Comparison of ENCODE assay signal across 8 cellular contexts in the genomic region with DNA sequence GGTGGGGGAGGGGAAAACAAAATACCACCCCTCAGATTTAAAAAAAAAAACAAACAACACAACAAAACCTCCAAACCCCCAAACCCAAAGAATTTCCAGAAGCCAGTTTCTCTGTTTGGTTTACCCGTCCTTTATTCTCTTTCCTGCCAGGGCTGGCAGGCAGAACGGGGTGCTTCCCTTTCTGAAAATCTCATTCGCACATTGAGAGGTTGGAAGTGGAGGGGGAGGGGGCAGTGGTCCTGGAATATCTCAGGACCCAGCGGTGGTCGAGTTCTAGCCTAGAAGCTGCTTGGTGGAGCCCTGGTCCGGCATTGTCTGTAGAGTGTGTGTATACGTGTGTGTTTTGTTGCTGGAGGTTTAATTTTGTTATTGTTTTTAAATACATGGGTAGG. TPM values are rescaled to one million over a fixed set of nuclear protein-coding genes. Genes with fewer than 3 reads are reported as not detected.
A peak's percentile ranks its signal among the peaks of the same experiment; 100 is the strongest.
DNase-seq lines count a peak whose midpoint lies in the region; ATAC-seq and TF ChIP-seq lines count a peak whose summit lies in the region.

No MANE protein-coding gene starts in this region.

- H3K27me3 ChIP-seq in WERI-Rb-1 (ENCODE audit: insufficient read depth, low read depth, severe bottlenecking) (no peaks in the 10 kb centered on the region), right cardiac atrium (ENCODE audit: control insufficient read depth, insufficient read depth) (no peaks in the 10 kb centered on the region), smooth muscle cell (ENCODE audit: low read depth) (no peaks in the 10 kb centered on the region)

- H2AFZ ChIP-seq in smooth muscle cell (ENCODE audit: low read depth) = no peak overlapping the region

- intact Hi-C loops in right cardiac atrium (cut with DNase I) = no loop called here

- H3F3A ChIP-seq in smooth muscle cell (ENCODE audit: low read depth) = no peaks in the 10 kb centered on the region

- H3K4me3 ChIP-seq in WERI-Rb-1 (ENCODE audit: low read depth, low read length) (peak overlapping the region; percentile 51), right cardiac atrium (ENCODE audit: low read length) (peak overlapping the region; percentile 98), smooth muscle cell (peak overlapping the region; percentile 92)

- H3K4me3 Mint-ChIP-seq in activated naive CD4-positive, alpha-beta T cell treated with anti-CD3 and anti-CD28 coated beads, Interleukin-2, amount 10 ng/mL, durations not matched to agents 7 days and 5 days = peak overlapping the region; percentile 85

- H3K9me3 ChIP-seq in WERI-Rb-1 (ENCODE audit: severe bottlenecking) = no peaks in the 10 kb centered on the region
- no peaks in the 10 kb centered on the region for H3K9me3 ChIP-seq in right cardiac atrium (ENCODE audit: control insufficient read depth, low read length)
- H3K9me3 ChIP-seq in smooth muscle cell (replicated peaks; ENCODE audit: low read depth) = no peaks in the 10 kb centered on the region

- 5% methylated on average over 7 of the region's 7 CpGs for WGBS in right cardiac atrium
- WGBS in smooth muscle cell (ENCODE audit: low lambda C conversion rate) = 2% methylated on average over 7 of the region's 7 CpGs

- CTCF ChIA-PET in activated naive CD4-positive, alpha-beta T cell treated with anti-CD3 and anti-CD28 coated beads, Interleukin-2, amount 10 ng/mL, durations not matched to agents 7 days and 5 days (lab: Charles Lee) = no interaction called here

- no peak for ATAC-seq in right cardiac atrium
- no peak for ATAC-seq in GM19452 (IDR thresholded peaks at IDR 0.05; ENCODE audit: unreplicated experiment)
- no peak for ATAC-seq in HG03378 (IDR thresholded peaks at IDR 0.05; ENCODE audit: unreplicated experiment)

- TF ChIP-seq CTCF in WERI-Rb-1 (IDR thresholded peaks at IDR 0.05; ENCODE audit: low read depth, low read length) (no peak), smooth muscle cell (IDR thresholded peaks at IDR 0.05; ENCODE audit: borderline replicate concordance, insufficient read depth, poor library complexity, severe bottlenecking) (no peak)

- peak; percentile 27 for DNase-seq in activated naive CD4-positive, alpha-beta T cell treated with anti-CD3 and anti-CD28 coated beads, Interleukin-2, amount 10 ng/mL, durations not matched to agents 7 days and 5 days
- DNase-seq in activated naive CD4-positive, alpha-beta T cell treated with anti-CD3 and anti-CD28 coated beads, Interleukin-2, amount 50 U/mL, for 16 hours = no peak
- DNase-seq in WERI-Rb-1 = no peak
- DNase-seq in right cardiac atrium = peak in 1 of 3 donors; percentile 64
- DNase-seq in smooth muscle cell (lab: John Stamatoyannopoulos, UW; ENCODE audit: unreplicated experiment) = no peak
- no peak for DNase-seq in AG08396 (ENCODE audit: low spot score)

- H3K4me1 ChIP-seq in right cardiac atrium (ENCODE audit: control insufficient read depth, insufficient read depth, low read length) (peaks cover 5% of the 10 kb centered on the region), smooth muscle cell (ENCODE audit: low read depth) (peaks cover 25% of the 10 kb centered on the region)

- H3K4me1 Mint-ChIP-seq in activated naive CD4-positive, alpha-beta T cell treated with anti-CD3 and anti-CD28 coated beads, Interleukin-2, amount 10 ng/mL, durations not matched to agents 7 days and 5 days = peaks cover 45% of the 10 kb centered on the region

- peaks cover 30% of the 10 kb centered on the region for H3K27me3 Mint-ChIP-seq in activated naive CD4-positive, alpha-beta T cell treated with anti-CD3 and anti-CD28 coated beads, Interleukin-2, amount 10 ng/mL, durations not matched to agents 7 days and 5 days

- peak overlapping the region; percentile 88 for H3K27ac Mint-ChIP-seq in activated naive CD4-positive, alpha-beta T cell treated with anti-CD3 and anti-CD28 coated beads, Interleukin-2, amount 10 ng/mL, durations not matched to agents 7 days and 5 days

- H3K9ac ChIP-seq in smooth muscle cell (ENCODE audit: low read depth) = peak overlapping the region; percentile 93

- peaks cover 59% of the 10 kb centered on the region for H3K79me2 ChIP-seq in smooth muscle cell (ENCODE audit: low read depth)

- peaks cover 42% of the 10 kb centered on the region for H4K20me1 ChIP-seq in smooth muscle cell (ENCODE audit: low read depth)

- peaks cover 2% of the 10 kb centered on the region for H3K9me3 Mint-ChIP-seq in activated naive CD4-positive, alpha-beta T cell treated with anti-CD3 and anti-CD28 coated beads, Interleukin-2, amount 10 ng/mL, durations not matched to agents 7 days and 5 days

- peaks cover 15% of the 10 kb centered on the region for H3K36me3 Mint-ChIP-seq in activated naive CD4-positive, alpha-beta T cell treated with anti-CD3 and anti-CD28 coated beads, Interleukin-2, amount 10 ng/mL, durations not matched to agents 7 days and 5 days

- peak overlapping the region; percentile 96 for H3K4me2 ChIP-seq in smooth muscle cell

- H3K36me3 ChIP-seq in WERI-Rb-1 (no peaks in the 10 kb centered on the region), smooth muscle cell (ENCODE audit: low read depth) (no peaks in the 10 kb centered on the region)

- H3K27ac ChIP-seq in WERI-Rb-1 = no peak overlapping the region
- H3K27ac ChIP-seq in right cardiac atrium (ENCODE audit: low read length) = peak overlapping the region; percentile 25
- H3K27ac ChIP-seq in smooth muscle cell (ENCODE audit: low read depth) = peak overlapping the region; percentile 91

RNA-seq across cellular contexts. Expression of gene CMIP, which starts 1.3 kb away (rescaled TPM):
- 10 to 100 TPM; 15.8 to 29.0 (median 21.3) TPM for total RNA-seq in right cardiac atrium
- 9.0 TPM for polyA plus RNA-seq in right cardiac atrium
- 22.5 and 44.5 TPM in 2 replicates for total RNA-seq in smooth muscle cell
- 2.5 and 9.4 TPM in 2 replicates for polyA plus RNA-seq in smooth muscle cell
